In the genomic region with DNA sequence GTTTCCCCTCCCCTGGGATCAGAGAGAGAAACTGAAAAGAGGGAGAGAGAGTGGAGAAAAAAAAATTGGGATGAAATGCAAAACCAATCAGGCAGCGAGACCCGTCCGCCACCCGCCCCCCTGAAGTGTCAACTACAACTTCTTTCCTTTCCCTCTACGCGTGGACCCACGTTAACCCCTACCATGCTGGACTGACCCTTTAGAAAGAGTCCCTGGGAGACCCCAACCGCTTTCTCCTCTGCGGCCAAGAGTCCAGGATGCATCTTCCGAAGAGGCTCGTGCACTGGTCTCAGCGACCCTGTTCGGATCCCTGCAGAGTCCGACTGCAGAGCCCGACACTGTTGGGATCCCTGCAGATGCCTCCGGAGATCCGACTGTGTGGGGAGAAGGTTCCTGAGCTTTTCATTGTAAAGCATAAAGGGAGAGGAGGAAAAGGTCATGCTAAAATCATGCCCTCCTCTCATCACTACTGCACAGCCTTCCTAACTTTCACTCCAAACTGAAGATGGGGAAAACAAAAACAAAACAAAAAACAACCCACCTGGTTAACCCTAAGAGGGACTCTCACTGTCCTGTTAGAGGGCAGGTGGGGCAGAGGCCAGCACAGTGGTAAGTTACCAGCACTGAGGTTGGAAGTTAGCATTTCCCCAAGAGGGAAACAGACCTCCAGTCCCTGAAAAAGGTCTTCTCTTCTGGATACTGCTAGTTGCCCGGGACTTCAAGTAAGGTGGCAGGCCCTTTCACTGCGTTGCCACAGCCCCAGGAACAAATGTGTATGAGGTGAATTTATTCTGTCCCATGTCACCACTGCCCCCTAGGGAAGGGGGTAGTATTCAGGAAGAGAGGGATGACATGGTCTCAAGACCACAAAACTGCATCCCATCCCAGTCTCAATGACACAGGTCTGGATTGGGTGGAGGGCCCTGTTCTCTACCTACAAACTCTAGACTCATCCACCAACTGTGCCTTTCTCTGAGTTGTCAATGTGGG, we compare ENCODE assay signal across 12 cellular contexts. TPM values are rescaled to one million over a fixed set of nuclear protein-coding genes. Genes with fewer than 3 reads are reported as not detected.
DNase-seq lines count a peak whose midpoint lies in the region; ATAC-seq, FAIRE-seq and TF ChIP-seq lines count a peak whose summit lies in the region.
"Had no signal": no experiment of that assay in that cellular context is flagged by ENCODE, and none has a peak within 500 bp of the region (broad histone marks: within the 10 kb centered on the region; RNA-seq: fewer than 3 reads in every experiment).

No MANE protein-coding gene starts in this region.

- POLR2A ChIA-PET in A549 (lab: Yijun Ruan, JAX), result no interaction called here

- H3K9me3 ChIP-seq in A549 (no peaks in the 10 kb centered on the region), HUES48 (ENCODE audit: control insufficient read depth, insufficient read depth, low read length) (no peaks in the 10 kb centered on the region)

- H3K4me1 ChIP-seq in A549 (peaks cover 9% of the 10 kb centered on the region; the same call in 2 of the 3 replicates), HUES48 (ENCODE audit: control insufficient read depth, insufficient read depth, low read length) (peaks cover 7% of the 10 kb centered on the region)

- peaks cover 48% of the 10 kb centered on the region for H3K27me3 ChIP-seq in HUES48 (ENCODE audit: control insufficient read depth, insufficient read depth, low read length)

- CTCF ChIA-PET in A549 (lab: Yijun Ruan, JAX), result interaction anchor here (1.1 to 25.6 kb wide), 10 partner anchors 12 to 488 kb away, joined by 3 to 732 read pairs (median 5); partner anchors contain the start of gene SNX19

- no peaks in the 10 kb centered on the region for H3K9me3 Mint-ChIP-seq in natural killer cell

- peak overlapping the region; percentile 96 for H3K4me2 ChIP-seq in A549

- ATAC-seq in A549, result no peak
- ATAC-seq in natural killer cell, result no peak
- no peak for ATAC-seq in HG03571 (IDR thresholded peaks at IDR 0.05; ENCODE audit: unreplicated experiment)

- TF ChIP-seq RAD21 in A549 (conservative IDR thresholded peaks at IDR 0.05 in 1 of 2, IDR thresholded peaks at IDR 0.05 in 1 of 2), result no peak

- no peak overlapping the region for H3K9ac ChIP-seq in HUES48 (ENCODE audit: low read depth, low read length)

- no peaks in the 10 kb centered on the region for H3K36me3 Mint-ChIP-seq in natural killer cell

- no peak for FAIRE-seq in A549 (lab: Jason Lieb, UNC)

- H3K27me3 Mint-ChIP-seq in natural killer cell (ENCODE audit: low read depth in 2 of 2), result peaks cover 47 to 48% of the 10 kb centered on the region in 2 donors

- H3K4me3 Mint-ChIP-seq in natural killer cell, result peak overlapping the region; percentile 83

- H3K36me3 ChIP-seq in HUES48 (ENCODE audit: control insufficient read depth, insufficient read depth, low read length), result no peaks in the 10 kb centered on the region

- H3K27ac Mint-ChIP-seq in natural killer cell, result no peak overlapping the region

- intact Hi-C loops in natural killer cell (cut with micrococcal nuclease), result no loop called here

- peaks cover 0 to 21% of the 10 kb centered on the region in 2 donors for H3K4me1 Mint-ChIP-seq in natural killer cell

- H3K4me3 ChIP-seq in A549 (peak overlapping the region; percentile 50), HUES48 (ENCODE audit: low read depth, low read length) (peak overlapping the region; percentile 63), coronary artery (peak overlapping the region; percentile 80)

- peak overlapping the region in 1 of 2 experiments; percentile 71; a peak in 2 of 6 replicates for H3K27ac ChIP-seq in A549
- H3K27ac ChIP-seq in HUES48 (ENCODE audit: low read depth, low read length), result no peak overlapping the region
- H3K27ac ChIP-seq in coronary artery, result peak overlapping the region; percentile 51 to 69

- DNase-seq in A549 (ENCODE audit: low read depth in 1 of 2, low spot score in 1 of 2) (no peak), coronary artery (ENCODE audit: low spot score) (no peak), natural killer cell (no peak), cerebellar nuclear complex (lab: John Stamatoyannopoulos, UW) (no peak), NCI-H146 (lab: John Stamatoyannopoulos, UW) (no peak), GM20000 (ENCODE audit: low spot score) (no peak)
- DNase-seq: activated effector memory CD4-positive, alpha-beta T cell treated with anti-CD3 and anti-CD28 coated beads, Interleukin-2, amount 50 U/mL, for 16 hours; DMS79; RPMI8226; stimulated activated CD4-positive, alpha-beta T cell treated with anti-CD3 and anti-CD28 coated beads, Interleukin-4, amount 100 ng/mL, for 4 hours had no signal

- WGBS in A549 (ENCODE audit: missing lambda C conversion rate), result 53% methylated on average over 17 of the region's 19 CpGs

- TF ChIP-seq EP300 in A549 (IDR thresholded peaks at IDR 0.05), result no peak

- TF ChIP-seq POLR2A in A549 (IDR thresholded peaks at IDR 0.05; ENCODE audit: low read length), result no peak

- TF ChIP-seq CTCF in A549 (IDR thresholded peaks at IDR 0.05) (no peak), coronary artery (IDR thresholded peaks at IDR 0.05) (no peak), natural killer cell (IDR thresholded peaks at IDR 0.05) (no peak), GM20000 (IDR thresholded peaks at IDR 0.05; ENCODE audit: extremely low read depth, missing control alignments) (no peak)

TF ChIP-seq in A549, 52 proteins besides CTCF, POLR2A, EP300 and RAD21:
- no peak for TF ChIP-seq RFX5 (IDR thresholded peaks at IDR 0.05)
- TF ChIP-seq RNF2 (IDR thresholded peaks at IDR 0.05; ENCODE audit: borderline replicate concordance, low read depth), result no peak
- no peak for TF ChIP-seq NR3C1 (IDR thresholded peaks at IDR 0.05)
- TF ChIP-seq RCOR1 (IDR thresholded peaks at IDR 0.05; ENCODE audit: low read depth, low read length), result no peak
- TF ChIP-seq ELK1 (IDR thresholded peaks at IDR 0.05; ENCODE audit: low read depth, low read length), result no peak
- no peak for TF ChIP-seq HEYL (CRISPR knock-in tag; IDR thresholded peaks at IDR 0.05)
- no peak for TF ChIP-seq HOXB5 (CRISPR knock-in tag; IDR thresholded peaks at IDR 0.05)
- TF ChIP-seq, protein P1, sequence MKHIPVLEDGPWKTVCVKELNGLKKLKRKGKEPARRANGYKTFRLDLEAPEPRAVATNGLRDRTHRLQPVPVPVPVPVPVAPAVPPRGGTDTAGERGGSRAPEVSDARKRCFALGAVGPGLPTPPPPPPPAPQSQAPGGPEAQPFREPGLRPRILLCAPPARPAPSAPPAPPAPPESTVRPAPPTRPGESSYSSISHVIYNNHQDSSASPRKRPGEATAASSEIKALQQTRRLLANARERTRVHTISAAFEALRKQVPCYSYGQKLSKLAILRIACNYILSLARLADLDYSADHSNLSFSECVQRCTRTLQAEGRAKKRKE (CRISPR knock-in tag; IDR thresholded peaks at IDR 0.05; ENCODE audit: low read depth), result no peak

RNA-seq across cellular contexts. Expression of gene ADAMTS8, which starts 0.6 kb away (rescaled TPM):
- polyA plus RNA-seq in A549 (2011; rRNA removed) (0.15 and 0.17 TPM in 2 replicates), A549 (2017; fragmentation: RNase III; extraction: RNeasy Plus Mini Kit Qiagen cat#74134 plus additional on column Dnase treatment) (0.26 to 0.34 TPM (median 0.33 TPM) in 3 replicates)
- polyA plus RNA-seq in A549 (2012; cell fraction: cytosol; rRNA removed), result 0.33 and 0.49 TPM in 2 replicates
- polyA plus RNA-seq in A549 (2012; cell fraction: nucleus; rRNA removed), result 0.76 and 0.84 TPM in 2 replicates
- polyA minus RNA-seq in A549 (2011; rRNA and poly(A)+ RNA removed), result 0.34 and 0.41 TPM in 2 replicates
- not detected for total RNA-seq in natural killer cell

RNA-seq across cellular contexts. Expression of gene ADAMTS15, which starts 19.5 kb away (rescaled TPM):
- polyA plus RNA-seq in A549 (2011; rRNA removed), result 2.2 and 2.7 TPM in 2 replicates
- polyA plus RNA-seq in A549 (2012; cell fraction: cytosol; rRNA removed), result 2.1 and 3.0 TPM in 2 replicates
- polyA plus RNA-seq in A549 (2012; cell fraction: nucleus; rRNA removed), result 12.4 and 13.7 TPM in 2 replicates
- polyA plus RNA-seq in A549 (2017; fragmentation: RNase III; extraction: RNeasy Plus Mini Kit Qiagen cat#74134 plus additional on column Dnase treatment), result 3.4 to 4.3 TPM (median 4.0 TPM) in 3 replicates
- 4.7 and 6.2 TPM in 2 replicates for polyA minus RNA-seq in A549 (2011; rRNA and poly(A)+ RNA removed)
- total RNA-seq in natural killer cell, result under 1 TPM in 1 of 3 donors, not detected in 2; 0.20 TPM
